ENCODE assay signal across 12 cellular contexts in the genomic region with DNA sequence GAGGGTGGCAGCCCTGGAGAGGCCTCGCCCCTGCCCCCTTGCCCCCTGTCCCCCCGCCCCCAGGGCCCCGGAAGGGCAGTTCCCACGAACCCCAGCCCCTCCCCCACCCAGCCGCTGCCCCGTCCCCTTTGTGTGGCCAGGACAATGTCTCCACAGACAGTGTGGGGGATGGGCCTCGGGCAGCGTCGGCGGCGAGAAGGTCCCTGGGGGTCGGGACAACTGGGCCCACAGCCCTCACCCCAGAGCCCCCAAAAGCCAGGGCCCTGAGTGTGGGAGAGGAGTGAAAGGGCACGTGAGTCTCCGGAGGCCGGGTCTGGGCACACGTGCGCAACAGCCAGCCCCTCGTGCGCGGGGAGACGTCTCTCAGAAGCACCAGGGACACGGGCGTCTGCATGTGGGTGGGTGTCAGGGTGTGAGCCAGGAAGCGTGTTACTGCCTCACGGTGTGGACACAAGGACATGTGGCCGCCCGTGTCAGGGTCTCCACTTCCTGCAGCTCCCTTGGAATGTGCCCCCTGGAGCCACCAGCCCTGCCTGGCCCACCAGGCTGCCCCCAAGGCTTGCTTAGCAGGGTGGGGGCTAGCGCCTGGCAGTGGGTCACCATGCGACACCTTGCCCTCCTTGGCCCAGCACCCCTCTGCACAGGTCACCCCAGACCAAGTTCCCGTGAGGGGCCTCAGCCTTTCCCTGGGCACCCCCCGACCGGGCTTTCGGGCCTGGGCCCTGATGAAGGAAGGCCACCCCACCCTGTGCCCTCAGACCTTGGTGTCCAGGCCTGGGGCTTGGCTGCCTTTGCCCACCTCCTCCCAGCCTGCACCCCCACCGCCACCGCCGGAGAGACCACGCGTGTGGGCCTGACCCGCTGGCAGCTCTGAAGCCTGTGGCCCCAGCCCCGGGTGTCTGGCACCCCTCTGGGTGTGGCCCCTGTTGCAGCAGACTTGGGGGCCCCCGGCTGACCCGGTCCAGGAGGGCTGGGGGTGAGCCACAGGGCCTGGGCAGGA. TPM values are rescaled to one million over a fixed set of nuclear protein-coding genes. Genes with fewer than 3 reads are reported as not detected.
DNase-seq lines count a peak whose midpoint lies in the region; ATAC-seq, FAIRE-seq and TF ChIP-seq lines count a peak whose summit lies in the region.
"Had no signal": no experiment of that assay in that cellular context is flagged by ENCODE, and none has a peak within 500 bp of the region (broad histone marks: within the 10 kb centered on the region; RNA-seq: fewer than 3 reads in every experiment).

No MANE protein-coding gene starts in this region.

- no peak for TF ChIP-seq RAD21 in HepG2 (CRISPR knock-in tag; IDR thresholded peaks at IDR 0.05)

- TF ChIP-seq EP300 in HepG2 (IDR thresholded peaks at IDR 0.05; ENCODE audit: low read depth in 2 of 2, low read length in 2 of 2) (no peak), HepG2 (CRISPR knock-in tag; IDR thresholded peaks at IDR 0.05; ENCODE audit: borderline replicate concordance) (no peak)

- H3K36me3 ChIP-seq in adrenal gland (replicated peaks in 1 of 2) (no peaks in the 10 kb centered on the region), HepG2 (replicated peaks in 1 of 2; ENCODE audit: control insufficient read depth in 1 of 2, insufficient read depth in 2 of 2, low read length in 2 of 2) (no peaks in the 10 kb centered on the region), upper lobe of right lung (no peaks in the 10 kb centered on the region), mammary epithelial cell (ENCODE audit: insufficient read depth, low read length) (no peaks in the 10 kb centered on the region)

- H3K4me1 ChIP-seq in adrenal gland (replicated peaks in 1 of 2), result peaks cover 0 to 12% of the 10 kb centered on the region in 2 donors
- H3K4me1 ChIP-seq in HepG2 (ENCODE audit: insufficient read depth, low read length), result peaks cover 52% of the 10 kb centered on the region
- peaks cover 15% of the 10 kb centered on the region for H3K4me1 ChIP-seq in upper lobe of right lung
- H3K4me1 ChIP-seq in mammary epithelial cell (ENCODE audit: insufficient read depth, low read length), result peaks cover 23% of the 10 kb centered on the region

- H3K9ac ChIP-seq in HepG2 (ENCODE audit: insufficient read depth, low read depth, low read length) (no peak overlapping the region), mammary epithelial cell (ENCODE audit: insufficient read depth, low read length) (no peak overlapping the region)

- no peak overlapping the region for H3K27ac ChIP-seq in adrenal gland
- H3K27ac ChIP-seq in HepG2 (ENCODE audit: extremely low read length, insufficient read depth, low read length), result no peak overlapping the region
- H3K27ac ChIP-seq in upper lobe of right lung, result no peak overlapping the region
- H3K27ac ChIP-seq in mammary epithelial cell (ENCODE audit: insufficient read depth, low read depth, low read length), result no peak overlapping the region

- TF ChIP-seq CTCF in adrenal gland (IDR thresholded peaks at IDR 0.05) (no peak), HepG2 (CRISPR knock-in tag; IDR thresholded peaks at IDR 0.05) (no peak), upper lobe of right lung (IDR thresholded peaks at IDR 0.05) (no peak), mammary epithelial cell (conservative IDR thresholded peaks at IDR 0.05 in 1 of 2, IDR thresholded peaks at IDR 0.05 in 1 of 2; ENCODE audit: extremely low read depth in 1 of 2, insufficient read depth in 1 of 2, low read depth in 1 of 2, low read length in 2 of 2) (no peak)

- peak; percentile 62 for DNase-seq in activated effector memory CD4-positive, alpha-beta T cell treated with anti-CD3 and anti-CD28 coated beads, Interleukin-2, amount 50 U/mL, for 16 hours
- no peak for DNase-seq in activated effector memory CD4-positive, alpha-beta T cell treated with Interleukin-2 at 50 U/mL for 16 hours
- DNase-seq in adrenal gland, result peak in 4 of 7 donors; percentile 7 to 47 (median 16)
- no peak for DNase-seq in HepG2 (ENCODE audit: low spot score)
- DNase-seq in upper lobe of right lung, result peak; percentile 64
- DNase-seq in mammary epithelial cell, result no peak
- no peak for DNase-seq in NCI-H1048 (lab: John Stamatoyannopoulos, UW)
- DNase-seq: GF-D8, NCI-H1436 had no signal

- in situ Hi-C loops in HepG2 (cut with HindIII; ENCODE audit: extremely low pct_ligation_motif_present, low pct_unique_long_range_greater_than_20kb) (no loop called here), mammary epithelial cell (cut with MboI; ENCODE audit: low sequenced_read_pairs in 2 of 2) (no loop called here)

- dilution Hi-C loops in mammary epithelial cell (cut with HindIII; ENCODE audit: low sequenced_read_pairs), result loop anchor here (5.0 kb wide), 1 partner anchor 52 kb away; no protein-coding TSS in a partner anchor

- POLR2A ChIA-PET in HepG2 (lab: Yijun Ruan, JAX), result no interaction called here

- 56 to 75% (median 67%) methylated on average over 3 to 41 of the region's 42 CpGs for WGBS in adrenal gland, 4 donors
- 9% methylated on average over 11 of the region's 42 CpGs for WGBS in HepG2 (ENCODE audit: low lambda C conversion rate)
- 91% methylated on average over 8 of the region's 42 CpGs for WGBS in mammary epithelial cell (ENCODE audit: low coverage, missing lambda C conversion rate)

- intact Hi-C loops in adrenal gland (cut with DNase I), result no loop called here
- intact Hi-C loops in HepG2 (cut with micrococcal nuclease; ENCODE audit: unreplicated experiment), result no loop called here
- intact Hi-C loops in upper lobe of right lung (cut with DNase I), result no loop called here
- intact Hi-C loops in mammary epithelial cell (cut with micrococcal nuclease), result no loop called here

- FAIRE-seq in HepG2 (lab: Jason Lieb, UNC), result no peak
- FAIRE-seq: bronchial epithelial cell had no signal

- no TSS peak for BruUV-seq in HepG2 (replicated peaks; lab: Mats Ljungman, UMichigan)
- no TSS peak for BruUV-seq in mammary epithelial cell (replicated peaks; lab: Mats Ljungman, UMichigan)

- H4K20me1 ChIP-seq in HepG2 (ENCODE audit: insufficient read depth, low read length) (peaks cover 4% of the 10 kb centered on the region; the same call in 1 of the 2 replicates), mammary epithelial cell (ENCODE audit: insufficient read depth, low read length) (no peaks in the 10 kb centered on the region)

- CTCF ChIA-PET in HepG2 (lab: Yijun Ruan, JAX; ENCODE audit: low intra/inter-chr PET ratio, low total read pairs) (no interaction called here), mammary epithelial cell (lab: Charles Lee; ENCODE audit: low non-redundant PET) (no interaction called here)

- H3K4me2 ChIP-seq in HepG2 (ENCODE audit: low read depth, low read length) (peak overlapping the region; percentile 58), mammary epithelial cell (ENCODE audit: insufficient read depth, low read depth, low read length) (no peak overlapping the region)

- H3K27me3 ChIP-seq in adrenal gland (peaks cover 8% of the 10 kb centered on the region), HepG2 (ENCODE audit: control insufficient read depth in 1 of 2, insufficient read depth in 2 of 2, low read length in 2 of 2) (peaks cover 21 to 69% of the 10 kb centered on the region in 2 experiments), upper lobe of right lung (peaks cover 17% of the 10 kb centered on the region), mammary epithelial cell (ENCODE audit: insufficient read depth, low read length) (no peaks in the 10 kb centered on the region)

- no peak overlapping the region for H3K4me3 ChIP-seq in adrenal gland
- peak overlapping the region in 1 of 3 experiments; percentile 55; a peak in 1 of 6 replicates for H3K4me3 ChIP-seq in HepG2 (replicated peaks in 1 of 3; ENCODE audit: insufficient read depth in 1 of 3, low read depth in 2 of 3, low read length in 3 of 3)
- no peak overlapping the region for H3K4me3 ChIP-seq in upper lobe of right lung
- H3K4me3 ChIP-seq in mammary epithelial cell (replicated peaks in 1 of 3; ENCODE audit: insufficient read depth in 1 of 3, low read depth in 2 of 3, low read length in 3 of 3), result no peak overlapping the region
- H3K4me3 ChIP-seq: lung had no signal

- no peak for ATAC-seq in HepG2
- ATAC-seq in upper lobe of right lung, result no peak
- ATAC-seq in GM21381 (IDR thresholded peaks at IDR 0.05; ENCODE audit: unreplicated experiment), result no peak

- TF ChIP-seq POLR2A in adrenal gland (IDR thresholded peaks at IDR 0.05), result no peak
- no peak for TF ChIP-seq POLR2A in HepG2 (IDR thresholded peaks at IDR 0.05; ENCODE audit: insufficient read depth in 1 of 2, low read depth in 2 of 2, low read length in 2 of 2)

- H3K9me3 ChIP-seq in adrenal gland (replicated peaks in 1 of 3) (no peaks in the 10 kb centered on the region), HepG2 (ENCODE audit: low read length) (no peaks in the 10 kb centered on the region), upper lobe of right lung (no peaks in the 10 kb centered on the region), mammary epithelial cell (replicated peaks; ENCODE audit: insufficient read depth, low read length) (no peaks in the 10 kb centered on the region)

- H3K79me2 ChIP-seq in HepG2 (ENCODE audit: insufficient read depth, low read length) (no peaks in the 10 kb centered on the region), mammary epithelial cell (ENCODE audit: insufficient read depth, low read length) (no peaks in the 10 kb centered on the region)

- no peak overlapping the region for H2AFZ ChIP-seq in HepG2 (ENCODE audit: low read length)
- H2AFZ ChIP-seq in mammary epithelial cell (ENCODE audit: low read depth, low read length), result no peak overlapping the region

RNA-seq across cellular contexts. Expression of a gene that starts 12.8 kb away (rescaled TPM):
- total RNA-seq in adrenal gland (10 to 100 TPM in 1 of 8 donors, 1 to 10 TPM in 7; 1.1 to 11.2 (median 3.8) TPM), HepG2 (2016; rRNA removed; fragmentation: Illumina TruSeq; extraction: Trizol) (0.14 and 0.22 TPM in 2 replicates), upper lobe of right lung (21.5 TPM), mammary epithelial cell (1 to 10 TPM in 1 of 2 donors, under 1 TPM in 1; 0.50 to 1.2 TPM)
- polyA plus RNA-seq in adrenal gland (1 to 10 TPM in 2 of 3 donors, under 1 TPM in 1; 0.59 to 1.4 (median 1.1) TPM), HepG2 (2011; rRNA removed) (0.46 and 0.73 TPM in 2 replicates), mammary epithelial cell (0.37 TPM)
- total RNA-seq in HepG2 (2016; cell fraction: cytosol; rRNA removed; fragmentation: Illumina TruSeq; extraction: Trizol; ENCODE audit: low read depth), result 0.26 and 0.30 TPM in 2 replicates
- total RNA-seq in HepG2 (2016; cell fraction: insoluble cytoplasmic fraction; rRNA removed; fragmentation: Illumina TruSeq; extraction: Trizol), result 0.19 and 0.35 TPM in 2 replicates
- total RNA-seq in HepG2 (2016; cell fraction: membrane; rRNA removed; fragmentation: Illumina TruSeq; extraction: Trizol), result 0.21 and 0.25 TPM in 2 replicates
- total RNA-seq in HepG2 (2016; cell fraction: nucleus; rRNA removed; fragmentation: Illumina TruSeq; extraction: Trizol), result 0.19 and 0.22 TPM in 2 replicates
- 0.74 and 1.0 TPM in 2 replicates for polyA plus RNA-seq in HepG2 (2011; cell fraction: cytosol; rRNA removed)
- polyA plus RNA-seq in HepG2 (2011; cell fraction: nucleus; rRNA removed), result 0.69 and 0.79 TPM in 2 replicates
- polyA plus RNA-seq in HepG2 (2012), result 0.51 and 0.78 TPM in 2 replicates
- 0.21 and 0.42 TPM in 2 replicates for polyA plus RNA-seq in HepG2 (2016; cell fraction: cytosol; fragmentation: Illumina TruSeq; extraction: Trizol; ENCODE audit: low read depth)
- polyA plus RNA-seq in HepG2 (2016; cell fraction: insoluble cytoplasmic fraction; fragmentation: Illumina TruSeq; extraction: Trizol; ENCODE audit: low read depth), result 0.17 and 0.46 TPM in 2 replicates
- polyA plus RNA-seq in HepG2 (2016; cell fraction: membrane; fragmentation: Illumina TruSeq; extraction: Trizol; ENCODE audit: low read depth), result 0.40 and 0.56 TPM in 2 replicates
- polyA plus RNA-seq in HepG2 (2016; cell fraction: nucleus; fragmentation: Illumina TruSeq; extraction: Trizol; ENCODE audit: insufficient read depth, low read depth), result 0.36 and 0.52 TPM in 2 replicates
- 1.0 and 2.0 TPM in 2 replicates for polyA minus RNA-seq in HepG2 (2011; rRNA and poly(A)+ RNA removed; ENCODE audit: low replicate concordance)
- polyA minus RNA-seq in HepG2 (2011; cell fraction: cytosol; rRNA and poly(A)+ RNA removed), result 0.59 and 0.88 TPM in 2 replicates
- 0.25 TPM in 1 of 2 replicates, not detected in the other for polyA minus RNA-seq in HepG2 (2011; cell fraction: nucleus; rRNA and poly(A)+ RNA removed)
- polyA minus RNA-seq in mammary epithelial cell, result not detected

RNA-seq across cellular contexts. Expression of a gene that starts 37.3 kb away (rescaled TPM):
- 10 to 100 TPM in 5 of 8 donors, 1 to 10 TPM in 3; 6.8 to 21.5 (median 13.8) TPM for total RNA-seq in adrenal gland
- polyA plus RNA-seq in adrenal gland, result 1 to 10 TPM in 2 of 3 donors, under 1 TPM in 1; 0.49 to 1.4 (median 1.3) TPM
- total RNA-seq in HepG2 (2016; rRNA removed; fragmentation: Illumina TruSeq; extraction: Trizol), result 7.0 and 14.2 TPM in 2 replicates
- 1.3 and 1.5 TPM in 2 replicates for total RNA-seq in HepG2 (2016; cell fraction: cytosol; rRNA removed; fragmentation: Illumina TruSeq; extraction: Trizol; ENCODE audit: low read depth)
- total RNA-seq in HepG2 (2016; cell fraction: insoluble cytoplasmic fraction; rRNA removed; fragmentation: Illumina TruSeq; extraction: Trizol), result 6.7 and 14.2 TPM in 2 replicates
- total RNA-seq in HepG2 (2016; cell fraction: membrane; rRNA removed; fragmentation: Illumina TruSeq; extraction: Trizol), result 5.1 and 6.1 TPM in 2 replicates
- total RNA-seq in HepG2 (2016; cell fraction: nucleus; rRNA removed; fragmentation: Illumina TruSeq; extraction: Trizol), result 10.4 and 11.5 TPM in 2 replicates
- polyA plus RNA-seq in HepG2 (2011; rRNA removed), result 11.1 and 16.4 TPM in 2 replicates
- polyA plus RNA-seq in HepG2 (2011; cell fraction: cytosol; rRNA removed), result 14.3 and 20.7 TPM in 2 replicates
- 17.2 and 18.2 TPM in 2 replicates for polyA plus RNA-seq in HepG2 (2011; cell fraction: nucleus; rRNA removed)
- 6.6 and 10.2 TPM in 2 replicates for polyA plus RNA-seq in HepG2 (2012)
- polyA plus RNA-seq in HepG2 (2016; cell fraction: cytosol; fragmentation: Illumina TruSeq; extraction: Trizol; ENCODE audit: low read depth), result 1.1 and 1.2 TPM in 2 replicates
- polyA plus RNA-seq in HepG2 (2016; cell fraction: insoluble cytoplasmic fraction; fragmentation: Illumina TruSeq; extraction: Trizol; ENCODE audit: low read depth), result 7.9 and 8.2 TPM in 2 replicates
- 3.0 and 3.1 TPM in 2 replicates for polyA plus RNA-seq in HepG2 (2016; cell fraction: membrane; fragmentation: Illumina TruSeq; extraction: Trizol; ENCODE audit: low read depth)
- 20.6 and 20.8 TPM in 2 replicates for polyA plus RNA-seq in HepG2 (2016; cell fraction: nucleus; fragmentation: Illumina TruSeq; extraction: Trizol; ENCODE audit: insufficient read depth, low read depth)
- polyA minus RNA-seq in HepG2 (2011; rRNA and poly(A)+ RNA removed; ENCODE audit: low replicate concordance), result 13.4 and 50.2 TPM in 2 replicates
- 29.6 and 30.9 TPM in 2 replicates for polyA minus RNA-seq in HepG2 (2011; cell fraction: cytosol; rRNA and poly(A)+ RNA removed)
- polyA minus RNA-seq in HepG2 (2011; cell fraction: nucleus; rRNA and poly(A)+ RNA removed), result 6.3 and 7.8 TPM in 2 replicates
- total RNA-seq in upper lobe of right lung, result 27.4 TPM
- total RNA-seq in mammary epithelial cell, result 1 to 10 TPM in 1 of 2 donors, under 1 TPM in 1; 0.73 to 1.5 TPM
- 0.11 TPM for polyA plus RNA-seq in mammary epithelial cell
- polyA minus RNA-seq in mammary epithelial cell, result not detected

RNA-seq across cellular contexts. Expression of a gene that starts 59.7 kb away (rescaled TPM):
- total RNA-seq in adrenal gland, result 10 to 100 TPM; 28.0 to 56.3 (median 41.1) TPM
- polyA plus RNA-seq in adrenal gland, result 10 to 100 TPM; 10.9 to 48.3 (median 19.6) TPM
- total RNA-seq in HepG2 (2016; rRNA removed; fragmentation: Illumina TruSeq; extraction: Trizol), result 38.7 and 45.8 TPM in 2 replicates
- total RNA-seq in HepG2 (2016; cell fraction: cytosol; rRNA removed; fragmentation: Illumina TruSeq; extraction: Trizol; ENCODE audit: low read depth), result 11.1 and 13.7 TPM in 2 replicates
- total RNA-seq in HepG2 (2016; cell fraction: insoluble cytoplasmic fraction; rRNA removed; fragmentation: Illumina TruSeq; extraction: Trizol), result 33.9 and 46.1 TPM in 2 replicates
- 31.9 and 34.1 TPM in 2 replicates for total RNA-seq in HepG2 (2016; cell fraction: membrane; rRNA removed; fragmentation: Illumina TruSeq; extraction: Trizol)
- total RNA-seq in HepG2 (2016; cell fraction: nucleus; rRNA removed; fragmentation: Illumina TruSeq; extraction: Trizol), result 19.5 and 22.8 TPM in 2 replicates
- polyA plus RNA-seq in HepG2 (2011; rRNA removed), result 26.5 and 38.0 TPM in 2 replicates
- 31.2 and 47.6 TPM in 2 replicates for polyA plus RNA-seq in HepG2 (2011; cell fraction: cytosol; rRNA removed)
- 58.0 and 66.2 TPM in 2 replicates for polyA plus RNA-seq in HepG2 (2011; cell fraction: nucleus; rRNA removed)
- polyA plus RNA-seq in HepG2 (2012), result 37.0 and 38.0 TPM in 2 replicates
- 13.2 and 13.7 TPM in 2 replicates for polyA plus RNA-seq in HepG2 (2016; cell fraction: cytosol; fragmentation: Illumina TruSeq; extraction: Trizol; ENCODE audit: low read depth)
- 38.8 and 48.5 TPM in 2 replicates for polyA plus RNA-seq in HepG2 (2016; cell fraction: insoluble cytoplasmic fraction; fragmentation: Illumina TruSeq; extraction: Trizol; ENCODE audit: low read depth)
- 24.3 and 28.9 TPM in 2 replicates for polyA plus RNA-seq in HepG2 (2016; cell fraction: membrane; fragmentation: Illumina TruSeq; extraction: Trizol; ENCODE audit: low read depth)
- 40.4 and 45.0 TPM in 2 replicates for polyA plus RNA-seq in HepG2 (2016; cell fraction: nucleus; fragmentation: Illumina TruSeq; extraction: Trizol; ENCODE audit: insufficient read depth, low read depth)
- polyA minus RNA-seq in HepG2 (2011; rRNA and poly(A)+ RNA removed; ENCODE audit: low replicate concordance), result 63.2 and 70.3 TPM in 2 replicates
- polyA minus RNA-seq in HepG2 (2011; cell fraction: cytosol; rRNA and poly(A)+ RNA removed), result 28.7 and 31.0 TPM in 2 replicates
- 10.3 and 11.6 TPM in 2 replicates for polyA minus RNA-seq in HepG2 (2011; cell fraction: nucleus; rRNA and poly(A)+ RNA removed)
- 47.2 TPM for total RNA-seq in upper lobe of right lung
- total RNA-seq in mammary epithelial cell, result 10 to 100 TPM; 39.5 to 54.9 TPM
- 44.4 TPM for polyA plus RNA-seq in mammary epithelial cell
- 37.9 TPM for polyA minus RNA-seq in mammary epithelial cell

Comparison
In these comparisons a context has a peak if more than half of its experiments do, and no peak if none do; other contexts are left out.
1. DNase-seq: peak in activated effector memory CD4-positive, alpha-beta T cell treated with anti-CD3 and anti-CD28 coated beads, Interleukin-2, amount 50 U/mL, for 16 hours (single experiment), adrenal gland (4 of 7) and upper lobe of right lung (single experiment); none in activated effector memory CD4-positive, alpha-beta T cell treated with Interleukin-2 at 50 U/mL for 16 hours (single experiment), HepG2 (single experiment), mammary epithelial cell (single experiment) and NCI-H1048 (single experiment).